ENCODE assay signal across 10 cellular contexts in genomic region chr3:11558918-11559815, GRCh38.
DNase-seq lines count a peak whose midpoint lies in the region; ATAC-seq and TF ChIP-seq lines count a peak whose summit lies in the region.
"Had no signal": no experiment of that assay in that cellular context is flagged by ENCODE, and none has a peak within 500 bp of the region (broad histone marks: within the 10 kb centered on the region; RNA-seq: fewer than 3 reads in every experiment).

No MANE protein-coding gene starts in this region.

- intact Hi-C loops in upper lobe of right lung (cut with DNase I): no loop called here

- WGBS in gastroesophageal sphincter (ENCODE audit: low coverage in 1 of 2), 2 donors: 73 to 93% methylated on average over 5 to 8 of the region's 37 CpGs

- ATAC-seq in gastroesophageal sphincter (no peak), upper lobe of right lung (peak; percentile 13), GM21576 (IDR thresholded peaks at IDR 0.05; ENCODE audit: unreplicated experiment) (no peak)

- H3K27ac ChIP-seq in gastroesophageal sphincter: peak overlapping the region in 3 of 4 donors; percentile 53 to 64 (median 56)
- peak overlapping the region; percentile 4 for H3K27ac ChIP-seq in upper lobe of right lung

- H3K27me3 ChIP-seq in gastroesophageal sphincter (no peaks in the 10 kb centered on the region), upper lobe of right lung (no peaks in the 10 kb centered on the region)

- TF ChIP-seq CTCF in gastroesophageal sphincter (IDR thresholded peaks at IDR 0.05) (no peak), osteocyte (IDR thresholded peaks at IDR 0.05) (no peak), upper lobe of right lung (IDR thresholded peaks at IDR 0.05) (no peak)

- peaks cover 0 to 100% (median 31%) of the 10 kb centered on the region in 3 donors for H3K4me1 ChIP-seq in gastroesophageal sphincter
- peaks cover 48% of the 10 kb centered on the region for H3K4me1 ChIP-seq in upper lobe of right lung

- no peaks in the 10 kb centered on the region for H3K9me3 Mint-ChIP-seq in activated naive CD8-positive, alpha-beta T cell (ENCODE audit: low read depth)
- no peaks in the 10 kb centered on the region for H3K9me3 Mint-ChIP-seq in activated naive CD8-positive, alpha-beta T cell treated with anti-CD3 and anti-CD28 coated beads for 36 hours
- H3K9me3 Mint-ChIP-seq in osteocyte (ENCODE audit: unreplicated experiment): no peaks in the 10 kb centered on the region

- TF ChIP-seq EP300 in gastroesophageal sphincter (IDR thresholded peaks at IDR 0.05): no peak

- peaks cover 3% of the 10 kb centered on the region for H3K4me1 Mint-ChIP-seq in activated naive CD8-positive, alpha-beta T cell (ENCODE audit: low read depth)
- H3K4me1 Mint-ChIP-seq in activated naive CD8-positive, alpha-beta T cell treated with anti-CD3 and anti-CD28 coated beads for 36 hours: peaks cover 5% of the 10 kb centered on the region
- peaks cover 72% of the 10 kb centered on the region for H3K4me1 Mint-ChIP-seq in osteocyte (ENCODE audit: unreplicated experiment)

- no peaks in the 10 kb centered on the region for H3K27me3 Mint-ChIP-seq in activated naive CD8-positive, alpha-beta T cell
- H3K27me3 Mint-ChIP-seq in activated naive CD8-positive, alpha-beta T cell treated with anti-CD3 and anti-CD28 coated beads for 36 hours: no peaks in the 10 kb centered on the region
- H3K27me3 Mint-ChIP-seq in osteocyte (ENCODE audit: unreplicated experiment): no peaks in the 10 kb centered on the region

- peak overlapping the region; percentile 28 for H3K27ac Mint-ChIP-seq in activated naive CD8-positive, alpha-beta T cell
- no peak overlapping the region for H3K27ac Mint-ChIP-seq in activated naive CD8-positive, alpha-beta T cell treated with anti-CD3 and anti-CD28 coated beads for 36 hours
- H3K27ac Mint-ChIP-seq in osteocyte (ENCODE audit: unreplicated experiment): peak overlapping the region; percentile 69

- no peak overlapping the region for H3K4me3 Mint-ChIP-seq in activated naive CD8-positive, alpha-beta T cell
- no peak overlapping the region for H3K4me3 Mint-ChIP-seq in activated naive CD8-positive, alpha-beta T cell treated with anti-CD3 and anti-CD28 coated beads for 36 hours
- no peak overlapping the region for H3K4me3 Mint-ChIP-seq in osteocyte (ENCODE audit: unreplicated experiment)

- no peak for DNase-seq in activated naive CD8-positive, alpha-beta T cell treated with anti-CD3 and anti-CD28 coated beads for 36 hours
- DNase-seq in osteocyte (ENCODE audit: extremely low spot score, unreplicated experiment): no peak
- no peak for DNase-seq in upper lobe of right lung
- no peak for DNase-seq in SIG-M5 treated with dmso at 0.1 percent for 504 hours (lab: John Stamatoyannopoulos, UW; ENCODE audit: unreplicated experiment)
- DNase-seq in GM19238 (ENCODE audit: insufficient read length, low spot score): no peak
- DNase-seq: activated T-cell treated with anti-CD3 and anti-CD28 coated beads for 4 hours, NCI-H1694 had no signal

- H3K9me3 ChIP-seq in gastroesophageal sphincter (no peaks in the 10 kb centered on the region), upper lobe of right lung (no peaks in the 10 kb centered on the region)

- H3K36me3 ChIP-seq in gastroesophageal sphincter: peaks cover 0 to 67% of the 10 kb centered on the region in 2 donors
- H3K36me3 ChIP-seq in upper lobe of right lung: peaks cover 64% of the 10 kb centered on the region

- H3K4me3 ChIP-seq in gastroesophageal sphincter: no peak overlapping the region
- H3K4me3 ChIP-seq in upper lobe of right lung: no peak overlapping the region

- no peak for TF ChIP-seq POLR2A in gastroesophageal sphincter (IDR thresholded peaks at IDR 0.05)

- no peaks in the 10 kb centered on the region for H3K36me3 Mint-ChIP-seq in activated naive CD8-positive, alpha-beta T cell
- peaks cover 21% of the 10 kb centered on the region for H3K36me3 Mint-ChIP-seq in activated naive CD8-positive, alpha-beta T cell treated with anti-CD3 and anti-CD28 coated beads for 36 hours
- H3K36me3 Mint-ChIP-seq in osteocyte (ENCODE audit: unreplicated experiment): peaks cover 46% of the 10 kb centered on the region
